8 cellular contexts compared by ENCODE assay signal in the genomic region with DNA sequence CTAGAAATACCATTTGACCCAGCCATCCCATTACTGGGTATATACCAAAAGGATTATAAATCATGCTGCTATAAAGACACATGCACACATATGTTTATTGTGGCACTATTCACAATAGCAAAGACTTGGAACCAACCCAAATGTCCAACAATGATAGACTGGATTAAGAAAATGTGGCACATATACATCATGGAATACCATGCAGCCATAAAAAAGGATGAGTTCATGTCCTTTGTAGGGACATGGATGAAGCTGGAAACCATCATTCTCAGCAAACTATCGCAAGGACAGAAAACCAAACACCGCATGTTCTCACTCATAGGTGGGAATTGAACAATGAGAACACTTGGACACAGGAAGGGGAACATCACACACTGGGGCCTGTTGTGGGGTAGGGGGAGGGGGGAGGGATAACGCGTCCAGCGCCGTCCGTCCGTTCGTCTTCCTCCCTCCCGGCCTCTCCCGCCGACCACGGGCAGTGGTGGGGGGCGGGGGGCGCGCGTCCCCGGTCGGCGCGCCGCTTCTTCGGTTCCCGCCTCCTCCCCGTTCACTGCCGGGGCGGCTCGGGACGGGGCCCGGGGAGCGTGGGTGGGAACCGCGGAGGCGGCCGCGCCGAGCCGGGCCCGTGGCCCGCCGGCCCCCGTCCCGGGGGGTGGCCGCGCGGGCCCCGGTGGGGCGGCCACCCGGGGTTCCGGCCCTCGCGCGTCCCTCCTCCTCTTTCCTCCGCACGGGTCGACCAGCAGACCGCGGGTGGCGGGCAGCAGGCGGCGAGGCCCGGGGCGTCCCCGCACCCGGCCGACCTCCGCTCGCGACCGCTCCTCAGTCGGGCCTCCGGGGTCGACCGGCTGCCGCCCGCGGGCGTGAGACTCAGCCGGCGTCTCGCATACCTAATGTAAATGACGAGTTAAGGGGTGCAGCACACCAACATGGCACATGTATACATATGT. TPM values are rescaled to one million over a fixed set of nuclear protein-coding genes. Genes with fewer than 3 reads are reported as not detected.
DNase-seq lines count a peak whose midpoint lies in the region; ATAC-seq and TF ChIP-seq lines count a peak whose summit lies in the region.
"Not testable (repeated sequence)": the region's sequence is repeated elsewhere in the genome, so short reads cannot be mapped to it uniquely, and the experiment has no call there.

No MANE protein-coding gene starts in this region.

- not testable (repeated sequence) for H3K27ac Mint-ChIP-seq in activated CD4-positive, alpha-beta T cell treated with anti-CD3 and anti-CD28 coated beads for 36 hours

- ATAC-seq in activated CD4-positive, alpha-beta T cell treated with anti-CD3 and anti-CD28 coated beads for 36 hours = not testable (repeated sequence)

- peak overlapping the region; percentile 30 for H3K4me3 ChIP-seq in astrocyte of the cerebellum (ENCODE audit: low read depth, low read length)
- H3K4me3 ChIP-seq in esophagus muscularis mucosa = peak overlapping the region; percentile 40 to 55 (median 48)
- H3K4me3 ChIP-seq in kidney epithelial cell (ENCODE audit: low read depth, low read length) = peak overlapping the region; percentile 42
- peak overlapping the region; percentile 26 to 37 for H3K4me3 ChIP-seq in prostate gland
- peak overlapping the region in 3 of 4 donors; percentile 31 to 37 (median 34) for H3K4me3 ChIP-seq in transverse colon

- H3K4me3 Mint-ChIP-seq in activated CD4-positive, alpha-beta T cell treated with anti-CD3 and anti-CD28 coated beads for 36 hours = not testable (repeated sequence)

- POLR2A ChIA-PET in activated CD4-positive, alpha-beta T cell treated with anti-CD3 and anti-CD28 coated beads for 36 hours (lab: Charles Lee) = not testable (repeated sequence)

- not testable (repeated sequence) for H3K27ac ChIP-seq in esophagus muscularis mucosa (replicated peaks in 1 of 4); prostate gland
- peak overlapping the region in 3 of 4 donors; percentile 51 to 88 (median 63) for H3K27ac ChIP-seq in transverse colon

- H3K9me3 ChIP-seq in esophagus muscularis mucosa, prostate gland, transverse colon: not testable (repeated sequence)

- H3K9me3 Mint-ChIP-seq in activated CD4-positive, alpha-beta T cell treated with anti-CD3 and anti-CD28 coated beads for 36 hours (ENCODE audit: low read depth) = not testable (repeated sequence)

- not testable (repeated sequence) for H3K36me3 ChIP-seq in esophagus muscularis mucosa; kidney epithelial cell (ENCODE audit: control insufficient read depth, insufficient read depth, low read length); prostate gland; transverse colon

- peaks cover 23% of the 10 kb centered on the region for H3K27me3 Mint-ChIP-seq in activated CD4-positive, alpha-beta T cell treated with anti-CD3 and anti-CD28 coated beads for 36 hours

- TF ChIP-seq POLR2A in esophagus muscularis mucosa (IDR thresholded peaks at IDR 0.05; ENCODE audit: low read depth); prostate gland (IDR thresholded peaks at IDR 0.05); transverse colon (IDR thresholded peaks at IDR 0.05): not testable (repeated sequence)

- CTCF ChIA-PET in activated CD4-positive, alpha-beta T cell treated with anti-CD3 and anti-CD28 coated beads for 36 hours (lab: Charles Lee) = not testable (repeated sequence)

- H3K36me3 Mint-ChIP-seq in activated CD4-positive, alpha-beta T cell treated with anti-CD3 and anti-CD28 coated beads for 36 hours (ENCODE audit: low read depth) = not testable (repeated sequence)

- in situ Hi-C loops in astrocyte of the cerebellum (cut with HindIII; ENCODE audit: low sequenced_read_pairs); transverse colon (cut with MboI; ENCODE audit: low pct_ligation_motif_present in 1 of 4, low pct_unique_long_range_greater_than_20kb in 1 of 4, low sequenced_read_pairs in 3 of 4): not testable (repeated sequence)

- not testable (repeated sequence) for TF ChIP-seq EP300 in esophagus muscularis mucosa (IDR thresholded peaks at IDR 0.05); transverse colon (IDR thresholded peaks at IDR 0.05; ENCODE audit: low read depth)

- not testable (repeated sequence) for TF ChIP-seq CTCF in astrocyte of the cerebellum (IDR thresholded peaks at IDR 0.05; ENCODE audit: low read depth, low read length, missing control alignments); esophagus muscularis mucosa (IDR thresholded peaks at IDR 0.05); kidney epithelial cell (IDR thresholded peaks at IDR 0.05; ENCODE audit: insufficient read depth, low read length, poor library complexity, severe bottlenecking); prostate gland (IDR thresholded peaks at IDR 0.05); transverse colon (IDR thresholded peaks at IDR 0.05)

- DNase-seq in EL (peak; percentile 32), HK-2 (ENCODE audit: unreplicated experiment) (peak; percentile 27)
- DNase-seq in activated CD4-positive, alpha-beta T cell treated with anti-CD3 and anti-CD28 coated beads for 36 hours = peak; percentile 31
- DNase-seq in astrocyte of the cerebellum (ENCODE audit: low read depth); esophagus muscularis mucosa (ENCODE audit: extremely low spot score); kidney epithelial cell (ENCODE audit: low read depth); prostate gland (ENCODE audit: low spot score); transverse colon: not testable (repeated sequence)

- intact Hi-C loops in activated CD4-positive, alpha-beta T cell treated with anti-CD3 and anti-CD28 coated beads for 36 hours (cut with DNase I, micrococcal nuclease); esophagus muscularis mucosa (cut with DNase I); prostate gland (cut with DNase I); transverse colon (cut with DNase I; ENCODE audit: low total_unique reads): not testable (repeated sequence)

- under 1% methylated on average over 46 of the region's 82 CpGs for WGBS in esophagus muscularis mucosa
- 19% methylated on average over 40 of the region's 82 CpGs for WGBS in prostate gland
- WGBS in transverse colon (ENCODE audit: low coverage in 1 of 2), 2 donors = 28% methylated on average over 25 of the region's 82 CpGs; no CpG with 5 or more reads in 1 of the 2 donors

- not testable (repeated sequence) for H3K4me1 ChIP-seq in esophagus muscularis mucosa; prostate gland (replicated peaks)
- peaks cover 7 to 63% (median 47%) of the 10 kb centered on the region in 4 donors for H3K4me1 ChIP-seq in transverse colon

- not testable (repeated sequence) for H3K27me3 ChIP-seq in esophagus muscularis mucosa; kidney epithelial cell (ENCODE audit: control insufficient read depth, insufficient read depth, low read length); prostate gland (replicated peaks; ENCODE audit: insufficient read depth); transverse colon

- not testable (repeated sequence) for H3K4me1 Mint-ChIP-seq in activated CD4-positive, alpha-beta T cell treated with anti-CD3 and anti-CD28 coated beads for 36 hours

RNA-seq across cellular contexts. Expression of a gene that starts 54.7 kb away (rescaled TPM):
- 1 to 10 TPM; 8.7 to 8.8 TPM for total RNA-seq in activated CD4-positive, alpha-beta T cell treated with anti-CD3 and anti-CD28 coated beads for 36 hours
- 10 to 100 TPM; 27.3 to 30.3 (median 29.0) TPM for total RNA-seq in esophagus muscularis mucosa
- 95.5 and 98.1 TPM in 2 replicates for total RNA-seq in kidney epithelial cell
- total RNA-seq in prostate gland = 10 to 100 TPM; 44.2 to 45.2 TPM
- total RNA-seq in transverse colon = 100 to 1,000 TPM; 247 to 569 (median 444) TPM
